19 cellular contexts compared by ENCODE assay signal in the genomic region with DNA sequence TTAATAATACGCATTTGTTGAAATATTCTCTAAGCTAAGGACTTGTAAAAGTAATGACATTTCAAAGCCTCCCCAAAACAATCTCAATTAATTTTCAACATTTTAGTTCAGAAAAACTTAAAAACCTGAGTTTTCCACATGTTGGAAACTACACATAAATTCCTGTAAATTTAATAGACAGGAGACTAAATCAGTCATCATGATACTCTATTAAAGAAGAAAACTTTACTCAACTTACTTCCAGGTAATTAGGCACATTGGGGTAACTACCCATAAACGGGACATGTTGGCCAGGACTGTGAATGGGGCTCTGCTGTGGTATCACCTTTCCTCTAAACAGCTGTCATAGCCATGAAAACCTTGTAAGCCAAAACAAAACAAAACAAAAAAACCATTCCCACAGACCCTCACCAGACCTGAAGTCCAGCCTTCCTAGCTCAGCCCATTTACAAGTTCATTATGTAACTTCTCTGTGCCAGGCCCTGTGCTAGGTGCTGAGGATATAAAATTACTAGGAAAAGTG. TPM values are rescaled to one million over a fixed set of nuclear protein-coding genes. Genes with fewer than 3 reads are reported as not detected.
A peak's percentile ranks its signal among the peaks of the same experiment; 100 is the strongest.
DNase-seq lines count a peak whose midpoint lies in the region; FAIRE-seq and TF ChIP-seq lines count a peak whose summit lies in the region.
"Had no signal": no experiment of that assay in that cellular context is flagged by ENCODE, and none has a peak within 500 bp of the region (broad histone marks: within the 10 kb centered on the region; RNA-seq: fewer than 3 reads in every experiment).

No MANE protein-coding gene starts in this region.

- H3K36me3 ChIP-seq in HEK293 (ENCODE audit: control insufficient read depth in 2 of 2, insufficient read depth in 1 of 2, low read length in 2 of 2) (peaks cover 8 to 11% of the 10 kb centered on the region in 2 experiments; a peak in 2 of 3 replicates), kidney (ENCODE audit: control insufficient read depth in 1 of 2, insufficient read depth in 2 of 2, low read length in 2 of 2) (peaks cover 0 to 2% of the 10 kb centered on the region in 2 donors), H7 (replicated peaks; ENCODE audit: control insufficient read depth, insufficient read depth, low read length) (peaks cover 6% of the 10 kb centered on the region)

- H3K9me3 ChIP-seq in HEK293 (ENCODE audit: control insufficient read depth, insufficient read depth, low read depth, low read length) (no peaks in the 10 kb centered on the region), kidney (ENCODE audit: control insufficient read depth in 1 of 2, low read length in 2 of 2) (no peaks in the 10 kb centered on the region)
- H3K9me3 ChIP-seq: A549 had no signal

- no peak overlapping the region for H3K27ac ChIP-seq in HEK293 (ENCODE audit: extremely low read depth, low read depth, low read length)
- no peak overlapping the region for H3K27ac ChIP-seq in kidney (ENCODE audit: low read depth in 2 of 2, low read length in 2 of 2)
- H3K27ac ChIP-seq: A549 had no signal

- H3K9ac ChIP-seq in kidney (ENCODE audit: low read length in 2 of 2) = no peak overlapping the region

- no peaks in the 10 kb centered on the region for H3K4me1 Mint-ChIP-seq in Calu3 (ENCODE audit: low read depth, unreplicated experiment)
- H3K4me1 Mint-ChIP-seq: CD4-positive, alpha-beta memory T cell; H9 had no signal

- no peak for TF ChIP-seq CTCF in HEK293 (tag by site-specific recombination; IDR thresholded peaks at IDR 0.05)
- no peak for TF ChIP-seq CTCF in kidney (IDR thresholded peaks at IDR 0.05; ENCODE audit: borderline replicate concordance, extremely low read depth, insufficient read depth)
- TF ChIP-seq CTCF in Calu3 (IDR thresholded peaks at IDR 0.05; ENCODE audit: unreplicated experiment) = no peak

- DNase-seq in NCI-H2171 (lab: John Stamatoyannopoulos, UW) (peak; percentile 45), NCI-H69 (lab: John Stamatoyannopoulos, UW) (peak; percentile 34), kidney (no peak), H7 (no peak), Calu3 (no peak)
- DNase-seq in stimulated activated CD4-positive, alpha-beta T cell treated with anti-CD3 and anti-CD28 coated beads, Interleukin-4, amount 100 ng/mL, for 1 hour = no peak
- DNase-seq: 8988T; ACHN; AML-193; C1 segment of cervical spinal cord; CD4-positive, alpha-beta memory T cell; COR-L47; DMS53; DMS79 treated with DMSO at 0.1 percent for 48 hours; GF-D8; GOT3; H9 had no signal

- POLR2A ChIA-PET in HEK293 (lab: Yijun Ruan, JAX) = no interaction called here

- no TSS peak for BruUV-seq in Calu3 (replicated peaks; lab: Mats Ljungman, UMichigan)

- H3K4me3 ChIP-seq in HEK293 (ENCODE audit: low read depth, low read length) (no peak overlapping the region), kidney (ENCODE audit: low read length in 2 of 2) (no peak overlapping the region), H7 (ENCODE audit: insufficient read depth, low read depth, low read length) (no peak overlapping the region)
- H3K4me3 ChIP-seq: A549 had no signal

- H3K27me3 ChIP-seq in H7 (ENCODE audit: control insufficient read depth, insufficient read depth, low read length) = no peaks in the 10 kb centered on the region

- H3K9me3 Mint-ChIP-seq in Calu3 (ENCODE audit: low read depth, unreplicated experiment) = no peaks in the 10 kb centered on the region
- H3K9me3 Mint-ChIP-seq: CD4-positive, alpha-beta memory T cell had no signal

- H3K4me3 Mint-ChIP-seq in Calu3 (ENCODE audit: low read depth, unreplicated experiment) = no peak overlapping the region
- H3K4me3 Mint-ChIP-seq: CD4-positive, alpha-beta memory T cell; H9 had no signal

- no peaks in the 10 kb centered on the region for H3K27me3 Mint-ChIP-seq in Calu3 (ENCODE audit: unreplicated experiment)
- H3K27me3 Mint-ChIP-seq: CD4-positive, alpha-beta memory T cell had no signal

- CTCF ChIA-PET in HEK293 (lab: Yijun Ruan, JAX) (no interaction called here), Calu3 (lab: Charles Lee) (no interaction called here)

- no peak overlapping the region for H3K27ac Mint-ChIP-seq in Calu3 (ENCODE audit: unreplicated experiment)
- H3K27ac Mint-ChIP-seq: H9 had no signal

- intact Hi-C loops in kidney (cut with DNase I) = no loop called here
- intact Hi-C loops in Calu3 (cut with micrococcal nuclease; ENCODE audit: unreplicated experiment) = no loop called here

- peak; percentile 93 for FAIRE-seq in kidney (lab: Jason Lieb, UNC)

- no peaks in the 10 kb centered on the region for H3K4me1 ChIP-seq in HEK293 (ENCODE audit: control insufficient read depth, insufficient read depth, low read length)
- no peaks in the 10 kb centered on the region for H3K4me1 ChIP-seq in kidney (ENCODE audit: control insufficient read depth in 1 of 2, insufficient read depth in 1 of 2, low read depth in 1 of 2, low read length in 2 of 2)

- H3K36me3 Mint-ChIP-seq in Calu3 (ENCODE audit: insufficient read depth, unreplicated experiment) = no peaks in the 10 kb centered on the region

TF ChIP-seq in HEK293, 187 proteins besides CTCF, POLR2A, EP300 and RAD21:
- TF ChIP-seq ZNF521 (tag by site-specific recombination; IDR thresholded peaks at IDR 0.05) = no peak
- 0 out of 2 replicates have a peak, but pooled peaks have one; percentile 14 for TF ChIP-seq BCL11B (tag by site-specific recombination; IDR thresholded peaks at IDR 0.05; ENCODE audit: low read depth)
- 0 out of 2 replicates have a peak, but pooled peaks have one; percentile 64 for TF ChIP-seq TRIM28 (IDR thresholded peaks at IDR 0.05; ENCODE audit: borderline replicate concordance, low read length)
- TF ChIP-seq FEZF1 (tag by site-specific recombination; IDR thresholded peaks at IDR 0.05) = peak; percentile 71; the same call in 1 of the 2 replicates
- TF ChIP-seq, protein P1, sequence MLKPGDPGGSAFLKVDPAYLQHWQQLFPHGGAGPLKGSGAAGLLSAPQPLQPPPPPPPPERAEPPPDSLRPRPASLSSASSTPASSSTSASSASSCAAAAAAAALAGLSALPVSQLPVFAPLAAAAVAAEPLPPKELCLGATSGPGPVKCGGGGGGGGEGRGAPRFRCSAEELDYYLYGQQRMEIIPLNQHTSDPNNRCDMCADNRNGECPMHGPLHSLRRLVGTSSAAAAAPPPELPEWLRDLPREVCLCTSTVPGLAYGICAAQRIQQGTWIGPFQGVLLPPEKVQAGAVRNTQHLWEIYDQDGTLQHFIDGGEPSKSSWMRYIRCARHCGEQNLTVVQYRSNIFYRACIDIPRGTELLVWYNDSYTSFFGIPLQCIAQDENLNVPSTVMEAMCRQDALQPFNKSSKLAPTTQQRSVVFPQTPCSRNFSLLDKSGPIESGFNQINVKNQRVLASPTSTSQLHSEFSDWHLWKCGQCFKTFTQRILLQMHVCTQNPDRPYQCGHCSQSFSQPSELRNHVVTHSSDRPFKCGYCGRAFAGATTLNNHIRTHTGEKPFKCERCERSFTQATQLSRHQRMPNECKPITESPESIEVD (tag by site-specific recombination; IDR thresholded peaks at IDR 0.05) = peak; percentile 91
- TF ChIP-seq ZNF701 (tag by site-specific recombination; IDR thresholded peaks at IDR 0.05) = no peak
- TF ChIP-seq ZBTB8A (tag by site-specific recombination; IDR thresholded peaks at IDR 0.05) = peak; percentile 68
- peak; percentile 25; the same call in 1 of the 2 replicates for TF ChIP-seq WT1 (tag by site-specific recombination; IDR thresholded peaks at IDR 0.05)
- TF ChIP-seq OSR2 (tag by site-specific recombination; IDR thresholded peaks at IDR 0.05) = 0 out of 2 replicates have a peak, but pooled peaks have one; percentile 46
- 0 out of 2 replicates have a peak, but pooled peaks have one; percentile 15 for TF ChIP-seq ZXDB (tag by site-specific recombination; IDR thresholded peaks at IDR 0.05)
- TF ChIP-seq, protein P2, sequence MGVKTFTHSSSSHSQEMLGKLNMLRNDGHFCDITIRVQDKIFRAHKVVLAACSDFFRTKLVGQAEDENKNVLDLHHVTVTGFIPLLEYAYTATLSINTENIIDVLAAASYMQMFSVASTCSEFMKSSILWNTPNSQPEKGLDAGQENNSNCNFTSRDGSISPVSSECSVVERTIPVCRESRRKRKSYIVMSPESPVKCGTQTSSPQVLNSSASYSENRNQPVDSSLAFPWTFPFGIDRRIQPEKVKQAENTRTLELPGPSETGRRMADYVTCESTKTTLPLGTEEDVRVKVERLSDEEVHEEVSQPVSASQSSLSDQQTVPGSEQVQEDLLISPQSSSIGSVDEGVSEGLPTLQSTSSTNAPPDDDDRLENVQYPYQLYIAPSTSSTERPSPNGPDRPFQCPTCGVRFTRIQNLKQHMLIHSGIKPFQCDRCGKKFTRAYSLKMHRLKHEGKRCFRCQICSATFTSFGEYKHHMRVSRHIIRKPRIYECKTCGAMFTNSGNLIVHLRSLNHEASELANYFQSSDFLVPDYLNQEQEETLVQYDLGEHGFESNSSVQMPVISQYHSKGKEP (tag by site-specific recombination; IDR thresholded peaks at IDR 0.05) = no peak

RNA-seq across cellular contexts. Expression of a gene that starts 20.6 kb away (rescaled TPM):
- 12.2 TPM for total RNA-seq in kidney
- 7.9 TPM for polyA plus RNA-seq in kidney (ENCODE audit: insufficient read depth, low read depth, low replicate concordance)
- 67.4 and 76.7 TPM in 2 replicates for total RNA-seq in H7 (2014; rRNA removed; shearing (Covaris generic))
- 23.5 and 25.3 TPM in 2 replicates for total RNA-seq in Calu3 (2022)

Comparison
In these comparisons a context has a peak if more than half of its experiments do, and no peak if none do; other contexts are left out.
1. DNase-seq: peak in NCI-H2171 (single experiment) and NCI-H69 (single experiment); none in kidney (single experiment), H7 (single experiment), Calu3 (single experiment) and stimulated activated CD4-positive, alpha-beta T cell treated with anti-CD3 and anti-CD28 coated beads, Interleukin-4, amount 100 ng/mL, for 1 hour (single experiment).